12 cellular contexts compared by ENCODE assay signal in the genomic region with DNA sequence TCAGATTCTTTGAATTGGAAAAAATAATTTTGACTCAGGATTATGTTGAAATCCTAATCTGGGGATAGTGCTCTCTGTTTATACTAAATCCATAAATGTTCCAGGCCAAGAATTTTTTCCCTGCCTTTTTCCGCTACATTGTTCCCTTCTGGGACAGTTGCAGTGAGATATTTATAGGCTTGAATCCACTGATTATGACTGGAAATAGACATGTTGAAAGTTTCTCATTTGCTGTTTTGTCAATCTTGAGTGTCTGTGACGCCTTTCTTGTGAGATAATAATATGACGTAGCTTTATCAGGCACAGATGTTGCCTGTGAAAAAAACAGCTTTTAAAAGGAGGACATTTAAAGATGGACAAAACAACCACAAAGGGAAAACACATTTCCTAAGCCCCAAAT.
DNase-seq lines count a peak whose midpoint lies in the region; ATAC-seq and TF ChIP-seq lines count a peak whose summit lies in the region.
"Had no signal": no experiment of that assay in that cellular context is flagged by ENCODE, and none has a peak within 500 bp of the region (broad histone marks: within the 10 kb centered on the region; RNA-seq: fewer than 3 reads in every experiment).

No MANE protein-coding gene starts in this region.

- H3K36me3 Mint-ChIP-seq in natural killer cell treated with Interleukin-12 subunit alpha and Interleukin-12 subunit beta and Interleukin-15 and Interleukin-18, amount 100 ng/mL, for 72 hours: peaks cover 59% of the 10 kb centered on the region
- peaks cover 40% of the 10 kb centered on the region for H3K36me3 Mint-ChIP-seq in natural killer cell

- peak overlapping the region; percentile 37 to 92 for H3K27ac Mint-ChIP-seq in natural killer cell treated with Interleukin-12 subunit alpha and Interleukin-12 subunit beta and Interleukin-15 and Interleukin-18, amount 100 ng/mL, for 72 hours
- H3K27ac Mint-ChIP-seq in natural killer cell: peak overlapping the region in 1 of 2 donors; percentile 68
- H3K27ac Mint-ChIP-seq: neural progenitor cell had no signal

- H3K27me3 ChIP-seq in osteoblast (ENCODE audit: insufficient read depth, low read length) (no peaks in the 10 kb centered on the region), H7 (ENCODE audit: control insufficient read depth, insufficient read depth, low read length) (no peaks in the 10 kb centered on the region)
- H3K27me3 ChIP-seq: neural progenitor cell had no signal

- H3K9me3 Mint-ChIP-seq in natural killer cell treated with Interleukin-12 subunit alpha and Interleukin-12 subunit beta and Interleukin-15 and Interleukin-18, amount 100 ng/mL, for 72 hours: no peaks in the 10 kb centered on the region
- H3K9me3 Mint-ChIP-seq in natural killer cell: no peaks in the 10 kb centered on the region
- H3K9me3 Mint-ChIP-seq: CD8-positive, alpha-beta memory T cell had no signal

- intact Hi-C loops in natural killer cell (cut with micrococcal nuclease): no loop called here

- H3K9me3 ChIP-seq in osteoblast (ENCODE audit: low read depth, low read length): no peaks in the 10 kb centered on the region

- ATAC-seq in natural killer cell treated with Interleukin-12 subunit alpha and Interleukin-12 subunit beta and Interleukin-15 and Interleukin-18, amount 100 ng/mL, for 72 hours: no peak
- ATAC-seq in natural killer cell (no peak), HG03280 (IDR thresholded peaks at IDR 0.05; ENCODE audit: unreplicated experiment) (no peak)

- H3K4me1 Mint-ChIP-seq in natural killer cell treated with Interleukin-12 subunit alpha and Interleukin-12 subunit beta and Interleukin-15 and Interleukin-18, amount 100 ng/mL, for 72 hours (ENCODE audit: low read depth in 2 of 2): peaks cover 69 to 78% of the 10 kb centered on the region in 2 donors
- H3K4me1 Mint-ChIP-seq in natural killer cell: peaks cover 44 to 80% of the 10 kb centered on the region in 2 donors

- DNase-seq in natural killer cell treated with Interleukin-12 subunit alpha and Interleukin-12 subunit beta and Interleukin-15 and Interleukin-18, amount 100 ng/mL, for 72 hours (ENCODE audit: low spot score): no peak
- no peak for DNase-seq in natural killer cell
- peak; percentile 91 for DNase-seq in fibroblast of peridontal ligament (ENCODE audit: extremely low read depth)
- no peak for DNase-seq in osteoblast (ENCODE audit: insufficient read length, low spot score, missing footprints)
- no peak for DNase-seq in H7
- DNase-seq in NCI-H2171 (lab: John Stamatoyannopoulos, UW): no peak
- DNase-seq in LoVo (ENCODE audit: low spot score): no peak
- DNase-seq: amniotic stem cell; CD8-positive, alpha-beta memory T cell; MM.1S had no signal

- H3K4me1 ChIP-seq in osteoblast (ENCODE audit: insufficient read depth, low read length): peaks cover 77% of the 10 kb centered on the region
- H3K4me1 ChIP-seq: neural progenitor cell had no signal

- H3K4me3 ChIP-seq in osteoblast (ENCODE audit: insufficient read depth, low read length) (no peak overlapping the region), H7 (ENCODE audit: insufficient read depth, low read depth, low read length) (no peak overlapping the region)
- H3K4me3 ChIP-seq: neural progenitor cell had no signal

- peaks cover 63% of the 10 kb centered on the region for H4K20me1 ChIP-seq in osteoblast (ENCODE audit: insufficient read depth, low read length)

- peak overlapping the region; percentile 16 for H3K4me2 ChIP-seq in osteoblast (ENCODE audit: insufficient read depth, low read length)
- H3K4me2 ChIP-seq: neural progenitor cell had no signal

- H3K36me3 ChIP-seq in osteoblast (ENCODE audit: insufficient read depth, low read length): peaks cover 98% of the 10 kb centered on the region
- H3K36me3 ChIP-seq in H7 (replicated peaks; ENCODE audit: control insufficient read depth, insufficient read depth, low read length): no peaks in the 10 kb centered on the region
- H3K36me3 ChIP-seq: neural progenitor cell had no signal

- peak overlapping the region; percentile 44 for H3K27ac ChIP-seq in osteoblast (ENCODE audit: low read depth, low read length)
- H3K27ac ChIP-seq: neural progenitor cell had no signal

- TF ChIP-seq CTCF in natural killer cell (IDR thresholded peaks at IDR 0.05) (no peak), osteoblast (IDR thresholded peaks at IDR 0.05; ENCODE audit: extremely low read depth, low read depth, low read length) (no peak)

- H3K27me3 Mint-ChIP-seq in natural killer cell treated with Interleukin-12 subunit alpha and Interleukin-12 subunit beta and Interleukin-15 and Interleukin-18, amount 100 ng/mL, for 72 hours: no peaks in the 10 kb centered on the region
- H3K27me3 Mint-ChIP-seq in natural killer cell (ENCODE audit: low read depth in 2 of 2): no peaks in the 10 kb centered on the region
- H3K27me3 Mint-ChIP-seq: CD8-positive, alpha-beta memory T cell had no signal

- no peak overlapping the region for H2AFZ ChIP-seq in osteoblast (ENCODE audit: low read length)
- H2AFZ ChIP-seq: neural progenitor cell had no signal

- no peak overlapping the region for H3K4me3 Mint-ChIP-seq in natural killer cell treated with Interleukin-12 subunit alpha and Interleukin-12 subunit beta and Interleukin-15 and Interleukin-18, amount 100 ng/mL, for 72 hours
- no peak overlapping the region for H3K4me3 Mint-ChIP-seq in natural killer cell
- H3K4me3 Mint-ChIP-seq: neural progenitor cell had no signal

- H3K79me2 ChIP-seq in osteoblast (ENCODE audit: insufficient read depth, low read length): peaks cover 91% of the 10 kb centered on the region
